In genomic region chr6:16737389-16737788, GRCh38 we compare ENCODE assay signal across 10 cellular contexts. TPM values are rescaled to one million over a fixed set of nuclear protein-coding genes. Genes with fewer than 3 reads are reported as not detected.
A peak's percentile ranks its signal among the peaks of the same experiment; 100 is the strongest.
DNase-seq lines count a peak whose midpoint lies in the region; ATAC-seq and TF ChIP-seq lines count a peak whose summit lies in the region.
"Had no signal": no experiment of that assay in that cellular context is flagged by ENCODE, and none has a peak within 500 bp of the region (broad histone marks: within the 10 kb centered on the region; RNA-seq: fewer than 3 reads in every experiment).

No MANE protein-coding gene starts in this region.

- no peaks in the 10 kb centered on the region for H3F3A ChIP-seq in GM23338 (replicated peaks; ENCODE audit: low read depth)

- no peaks in the 10 kb centered on the region for H3K36me3 Mint-ChIP-seq in GM23338 (ENCODE audit: low read depth)
- no peaks in the 10 kb centered on the region for H3K36me3 Mint-ChIP-seq in WTC11
- H3K36me3 Mint-ChIP-seq: naive B cell had no signal

- WGBS in sigmoid colon, 2 donors: 81% methylated on average over 1 of the region's 1 CpG

- H2AFZ ChIP-seq in GM23338: no peak overlapping the region

- H3K79me2 ChIP-seq in GM23338 (replicated peaks; ENCODE audit: insufficient read depth): no peaks in the 10 kb centered on the region

- H3K4me1 ChIP-seq in GM23338 (ENCODE audit: insufficient read depth) (peaks cover 22% of the 10 kb centered on the region), foreskin keratinocyte (peaks cover 63% of the 10 kb centered on the region), sigmoid colon (peaks cover 0 to 72% (median 59%) of the 10 kb centered on the region in 4 donors)

- CTCF ChIA-PET in WTC11 (lab: Charles Lee): no interaction called here

- H3K4me1 Mint-ChIP-seq in GM23338 (peaks cover 25% of the 10 kb centered on the region), WTC11 (peaks cover 37% of the 10 kb centered on the region)
- H3K4me1 Mint-ChIP-seq: naive B cell had no signal

- no peaks in the 10 kb centered on the region for H3K9me2 ChIP-seq in GM23338 (ENCODE audit: insufficient read depth)

- no peak for TF ChIP-seq EP300 in sigmoid colon (IDR thresholded peaks at IDR 0.05)

- intact Hi-C loops in sigmoid colon (cut with DNase I): no loop called here

- H3K27me3 ChIP-seq in GM23338 (ENCODE audit: insufficient read depth): no peaks in the 10 kb centered on the region
- H3K27me3 ChIP-seq in foreskin keratinocyte: no peaks in the 10 kb centered on the region
- no peaks in the 10 kb centered on the region for H3K27me3 ChIP-seq in sigmoid colon

- H3K4me2 ChIP-seq in GM23338: no peak overlapping the region

- no peaks in the 10 kb centered on the region for H3K9me3 ChIP-seq in sigmoid colon

- H3K9me3 Mint-ChIP-seq in GM23338: no peaks in the 10 kb centered on the region
- H3K9me3 Mint-ChIP-seq in WTC11: no peaks in the 10 kb centered on the region
- H3K9me3 Mint-ChIP-seq: naive B cell had no signal

- TF ChIP-seq CTCF in GM23338 (conservative IDR thresholded peaks at IDR 0.05; ENCODE audit: low read depth in 2 of 2): no peak
- TF ChIP-seq CTCF in WTC11 (IDR thresholded peaks at IDR 0.05): no peak
- TF ChIP-seq CTCF in foreskin keratinocyte (conservative IDR thresholded peaks at IDR 0.05): no peak
- no peak for TF ChIP-seq CTCF in sigmoid colon (IDR thresholded peaks at IDR 0.05)

- H3K27me3 Mint-ChIP-seq in GM23338 (ENCODE audit: insufficient read depth, low read depth, poor library complexity) (no peaks in the 10 kb centered on the region), WTC11 (ENCODE audit: low read depth) (no peaks in the 10 kb centered on the region)

- POLR2A ChIA-PET in WTC11 (lab: Charles Lee): interaction anchor here (0.6 kb wide), 1 partner anchor 10 kb away, joined by 3 read pairs; no protein-coding TSS in a partner anchor

- H4K20me1 ChIP-seq in GM23338 (replicated peaks; ENCODE audit: insufficient read depth): no peaks in the 10 kb centered on the region

- TF ChIP-seq POLR2A in sigmoid colon (IDR thresholded peaks at IDR 0.05): no peak

- DNase-seq in GM23338 (ENCODE audit: low spot score): peak; percentile 30
- DNase-seq in WTC11 (ENCODE audit: low spot score): no peak
- no peak for DNase-seq in foreskin keratinocyte
- no peak for DNase-seq in sigmoid colon
- DNase-seq in DMS153 (lab: John Stamatoyannopoulos, UW): no peak
- no peak for DNase-seq in activated T-cell treated with anti-CD3 and anti-CD28 coated beads, Interleukin-2, amount 50 U/mL, for 48 hours
- DNase-seq in Kasumi-1 (lab: John Stamatoyannopoulos, UW): no peak
- DNase-seq: effector CD4-positive, alpha-beta T cell; naive B cell had no signal

- H3K4me3 Mint-ChIP-seq in GM23338 (no peak overlapping the region), WTC11 (no peak overlapping the region; the same call in 1 of the 2 replicates)
- H3K4me3 Mint-ChIP-seq: naive B cell had no signal

- H3K36me3 ChIP-seq in GM23338 (ENCODE audit: insufficient read depth) (no peaks in the 10 kb centered on the region), sigmoid colon (no peaks in the 10 kb centered on the region)

- H3K4me3 ChIP-seq in GM23338 (no peak overlapping the region), sigmoid colon (no peak overlapping the region)

- H3K27ac Mint-ChIP-seq in GM23338 (peak overlapping the region; percentile 20), WTC11 (peak overlapping the region; percentile 88; the same call in 1 of the 2 replicates)

- H3K27ac ChIP-seq in GM23338 (ENCODE audit: low read depth) (no peak overlapping the region), foreskin keratinocyte (peak overlapping the region; percentile 57), sigmoid colon (peak overlapping the region; percentile 39 to 81 (median 73))

- ATAC-seq in GM23338: no peak
- ATAC-seq in WTC11: no peak
- ATAC-seq in foreskin keratinocyte: no peak
- no peak for ATAC-seq in GM18498 (IDR thresholded peaks at IDR 0.05; ENCODE audit: unreplicated experiment)

TF ChIP-seq in GM23338, 12 proteins besides CTCF, POLR2A, EP300 and RAD21 (continues in another document):
- no peak for TF ChIP-seq REST (IDR thresholded peaks at IDR 0.05; ENCODE audit: unreplicated experiment)
- no peak for TF ChIP-seq EZH2 (IDR thresholded peaks at IDR 0.05; ENCODE audit: low read depth, unreplicated experiment)

TF ChIP-seq in WTC11, 78 proteins besides CTCF, POLR2A, EP300 and RAD21:
- no peak for TF ChIP-seq NFATC4 (CRISPR knock-in tag; IDR thresholded peaks at IDR 0.05)
- no peak for TF ChIP-seq ZBTB21 (CRISPR knock-in tag; IDR thresholded peaks at IDR 0.05; ENCODE audit: borderline replicate concordance)
- TF ChIP-seq E2F1 (CRISPR knock-in tag; IDR thresholded peaks at IDR 0.05): no peak
- TF ChIP-seq ERG (CRISPR knock-in tag; IDR thresholded peaks at IDR 0.05): no peak
- TF ChIP-seq FOXP1 (CRISPR knock-in tag; IDR thresholded peaks at IDR 0.05; ENCODE audit: borderline replicate concordance): no peak
- no peak for TF ChIP-seq NR3C1 (CRISPR knock-in tag; conservative IDR thresholded peaks at IDR 0.05; ENCODE audit: low read depth)
- no peak for TF ChIP-seq HMGA2 (CRISPR knock-in tag; IDR thresholded peaks at IDR 0.05)
- no peak for TF ChIP-seq CREM (CRISPR knock-in tag; IDR thresholded peaks at IDR 0.05)
- TF ChIP-seq ZNF425 (CRISPR knock-in tag; conservative IDR thresholded peaks at IDR 0.05): no peak
- no peak for TF ChIP-seq GRHL2 (CRISPR knock-in tag; IDR thresholded peaks at IDR 0.05; ENCODE audit: insufficient replicate concordance, severe bottlenecking)
- TF ChIP-seq TEAD1 (CRISPR knock-in tag; IDR thresholded peaks at IDR 0.05): no peak
- no peak for TF ChIP-seq ESRRA (CRISPR knock-in tag; IDR thresholded peaks at IDR 0.05; ENCODE audit: borderline replicate concordance)
- TF ChIP-seq GTF2I (CRISPR knock-in tag; conservative IDR thresholded peaks at IDR 0.05): no peak
- no peak for TF ChIP-seq JAZF1 (CRISPR knock-in tag; IDR thresholded peaks at IDR 0.05)
- no peak for TF ChIP-seq RELA (CRISPR knock-in tag; IDR thresholded peaks at IDR 0.05; ENCODE audit: borderline replicate concordance)
TF ChIP-seq in WTC11: peak in this region for 0.

RNA-seq across cellular contexts. Expression of gene ATXN1, which starts 23.9 kb away (rescaled TPM):
- total RNA-seq in GM23338 (2014; rRNA removed; shearing (Covaris generic)): 8.2 and 9.1 TPM in 2 replicates
- 3.9 and 4.8 TPM in 2 replicates for polyA plus RNA-seq in GM23338 (2016; fragmentation: Nextera tagmentation; extraction: Ambion mirVana)
- total RNA-seq in WTC11 (2021): 7.5 to 8.8 TPM (median 8.1 TPM) in 3 replicates
- 7.2 and 11.9 TPM in 2 replicates for total RNA-seq in foreskin keratinocyte
- 2.4 and 3.0 TPM in 2 replicates for polyA plus RNA-seq in foreskin keratinocyte
- 10 to 100 TPM; 37.7 to 95.3 (median 59.9) TPM for total RNA-seq in sigmoid colon
- 1 to 10 TPM; 4.8 to 8.6 (median 7.2) TPM for polyA plus RNA-seq in sigmoid colon
